Comparison of ENCODE assay signal across 21 cellular contexts in genomic region chr5:148412124-148412523, GRCh38.
"Had no signal": no experiment of that assay in that cellular context is flagged by ENCODE, and none has a peak within 500 bp of the region (broad histone marks: within the 10 kb centered on the region; RNA-seq: fewer than 3 reads in every experiment).

No MANE protein-coding gene starts in this region.

- H3K27me3 Mint-ChIP-seq: memory B cell had no signal

- H3K9me3 Mint-ChIP-seq: memory B cell, mesothelial cell of epicardium, natural killer cell, neural progenitor cell had no signal

- H3K4me3 ChIP-seq: esophagus squamous epithelium, gastroesophageal sphincter, left lung, lower lobe of right lung, neural progenitor cell, ovary, tibial artery, upper lobe of left lung, uterus had no signal

- H3K4me1 ChIP-seq: esophagus squamous epithelium, left lung, lower lobe of right lung, neural progenitor cell, tibial artery, upper lobe of left lung, uterus had no signal

- H3K36me3 ChIP-seq: uterus had no signal

- H3K27ac Mint-ChIP-seq: memory B cell, mesothelial cell of epicardium, neural progenitor cell had no signal

- H3K4me3 Mint-ChIP-seq: memory B cell, mesothelial cell of epicardium, natural killer cell, neural progenitor cell had no signal

- H3K27ac ChIP-seq: esophagus squamous epithelium, gastroesophageal sphincter, left lung, lower lobe of right lung, neural progenitor cell, ovary, tibial artery, upper lobe of left lung, uterus had no signal

- H3K9me3 ChIP-seq: esophagus squamous epithelium, gastroesophageal sphincter, left lung, lower lobe of right lung, ovary, tibial artery, upper lobe of left lung, uterus had no signal

- ATAC-seq: gastroesophageal sphincter, left lung, lower lobe of right lung, natural killer cell, right cardiac atrium had no signal

- H3K27me3 ChIP-seq: esophagus squamous epithelium, gastroesophageal sphincter, left lung, neural progenitor cell, ovary, tibial artery, upper lobe of left lung, uterus had no signal

- DNase-seq: dermis blood vessel endothelial cell; esophagus squamous epithelium; foreskin fibroblast; glutamatergic neuron; islet precursor cell; left lung; lower lobe of right lung; natural killer cell; nucleus accumbens; ovary; right cardiac atrium; small intestine; stimulated activated CD4-positive, alpha-beta T cell treated with anti-CD3 and anti-CD28 coated beads, Interleukin-12 subunit alpha, Interleukin-12 subunit beta, amount 100 ng/mL, for 4 hours; stimulated activated naive CD4-positive, alpha-beta T cell treated with Interleukin-2 at 50 U/mL for 16 hours; tibial artery; upper lobe of left lung; uterus had no signal

- H3K4me1 Mint-ChIP-seq: memory B cell, mesothelial cell of epicardium, natural killer cell, neural progenitor cell had no signal
